In the genomic region with DNA sequence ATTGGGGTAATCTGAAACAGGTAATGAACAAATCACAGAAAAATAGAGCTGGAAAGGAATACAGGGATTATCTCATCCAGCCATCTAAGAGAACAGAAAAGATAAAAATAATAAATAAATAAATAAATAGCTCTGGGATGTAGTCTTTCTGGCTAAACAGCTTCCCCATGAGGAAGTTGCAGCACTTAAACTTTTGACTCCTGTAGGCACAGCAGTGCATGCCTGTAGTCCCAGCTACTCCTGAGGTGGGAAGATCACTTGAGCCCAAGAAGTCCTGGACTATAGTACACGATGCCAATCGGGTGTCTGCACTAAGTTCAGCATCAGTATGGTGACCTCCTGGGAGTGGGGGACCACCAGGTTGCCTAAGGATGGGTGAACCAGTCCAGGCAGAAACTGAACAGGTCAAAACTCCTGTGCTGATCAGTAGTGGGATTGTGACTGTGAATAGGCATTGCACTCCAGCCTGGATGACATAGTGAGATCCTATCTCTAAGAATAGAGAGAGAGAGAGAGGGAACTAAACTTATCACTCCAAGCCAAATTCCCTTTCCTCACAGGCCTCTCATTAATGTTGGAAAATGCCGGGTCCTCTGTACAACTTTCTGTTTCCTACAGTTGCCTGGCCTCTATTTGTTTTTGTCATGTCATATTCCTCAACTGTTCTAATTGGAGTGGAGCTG, we compare ENCODE assay signal across 18 cellular contexts.
"Had no signal": no experiment of that assay in that cellular context is flagged by ENCODE, and none has a peak within 500 bp of the region (broad histone marks: within the 10 kb centered on the region; RNA-seq: fewer than 3 reads in every experiment).

No MANE protein-coding gene starts in this region.

- FAIRE-seq: pancreas had no signal

- ATAC-seq: activated T-cell treated with anti-CD3 and anti-CD28 coated beads, Interleukin-2, amount 50 U/mL, for 72 hours; naive thymus-derived CD4-positive, alpha-beta T cell; sciatic nerve had no signal

- H3K27me3 ChIP-seq: ascending aorta, esophagus squamous epithelium, pancreas, uterus had no signal

- DNase-seq: activated CD4-positive, alpha-beta T cell treated with anti-CD3 and anti-CD28 coated beads, Interleukin-2, amount 50 U/mL, for 1 hour; activated CD4-positive, CD25-positive, alpha-beta regulatory T cell treated with anti-CD3 and anti-CD28 coated beads, Interleukin-2, amount 50 U/mL, for 72 hours; activated CD8-positive, alpha-beta memory T cell treated with anti-CD3 and anti-CD28 coated beads, Interleukin-2, amount 50 U/mL, for 4 hours; activated effector memory CD4-positive, alpha-beta T cell treated with anti-CD3 and anti-CD28 coated beads, Interleukin-2, amount 50 U/mL, for 16 hours; activated naive CD4-positive, alpha-beta T cell treated with anti-CD3 and anti-CD28 coated beads, Interleukin-2, amount 50 U/mL, for 16 hours; activated T-cell treated with anti-CD3 and anti-CD28 coated beads, Interleukin-2, amount 50 U/mL, for 72 hours; cerebellar nuclear complex; effector CD4-positive, alpha-beta T cell; esophagus squamous epithelium; immature natural killer cell; mesenchymal stem cell; naive thymus-derived CD4-positive, alpha-beta T cell; pancreas; stimulated activated CD4-positive, alpha-beta T cell treated with anti-CD3 and anti-CD28 coated beads, Interleukin-4, amount 100 ng/mL, for 4 hours; stimulated activated naive CD4-positive, alpha-beta T cell; uterus had no signal

- H3K27ac ChIP-seq: ascending aorta, pancreas, uterus had no signal

- H3K4me1 ChIP-seq: ascending aorta, pancreas, uterus had no signal
